1 cellular context compared by ENCODE assay signal in the genomic region with DNA sequence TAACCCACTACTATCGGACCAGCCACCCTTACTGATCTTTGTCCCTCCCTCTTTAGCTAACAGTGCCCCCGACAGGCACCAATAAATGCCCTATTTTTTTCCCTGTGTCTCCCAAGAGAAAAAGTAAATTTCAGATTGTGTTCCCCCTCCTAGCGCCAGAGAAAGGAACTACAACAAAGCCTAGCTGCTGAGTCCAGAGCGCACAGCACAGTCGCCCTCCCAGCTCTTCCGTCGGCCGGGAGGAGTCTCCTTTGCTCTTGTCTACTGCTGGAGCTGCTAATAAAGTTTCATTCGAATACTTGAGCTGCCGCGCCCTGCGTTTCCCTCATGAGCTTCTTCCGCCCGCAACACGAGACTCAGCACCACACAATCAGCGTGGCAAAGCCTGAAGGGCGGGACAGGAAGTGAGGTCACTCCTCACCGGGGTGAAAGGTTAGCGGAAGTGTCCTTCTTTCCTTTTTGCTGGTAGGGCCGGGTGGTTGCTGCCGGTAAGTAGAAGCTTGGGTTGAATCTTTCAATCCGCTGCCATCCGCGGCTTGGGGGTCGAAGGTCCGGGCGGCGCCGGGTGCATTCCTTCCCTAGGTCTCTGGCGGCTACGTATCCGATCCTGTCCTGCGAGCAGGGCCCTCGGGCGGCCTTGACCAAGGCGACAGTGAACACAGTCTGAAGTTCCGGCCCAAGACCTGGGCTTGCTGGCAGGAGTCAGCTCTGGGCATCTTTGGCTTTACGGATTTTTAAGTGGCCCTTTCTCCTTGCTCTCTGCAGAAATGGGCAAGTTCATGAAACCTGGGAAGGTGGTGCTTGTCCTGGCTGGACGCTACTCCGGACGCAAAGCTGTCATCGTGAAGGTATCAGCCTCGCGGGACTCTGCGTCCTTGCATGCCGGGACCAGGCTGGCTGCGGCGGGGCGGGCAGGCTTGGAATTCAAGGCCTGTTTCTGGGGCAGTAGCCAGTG.
TF ChIP-seq lines count a peak whose summit lies in the region.

A gene (plus strand): TSS at position 436 of the 955 bp plus-strand sequence. CDS start 332 bp downstream, at position 768.

TF ChIP-seq in HEK293, 187 proteins besides CTCF, POLR2A, EP300 and RAD21 (continued from another document):
- peak; percentile 88; the same call in 1 of the 2 replicates for TF ChIP-seq ZNF391 (tag by site-specific recombination; IDR thresholded peaks at IDR 0.05; ENCODE audit: borderline replicate concordance, low read depth)
- TF ChIP-seq ZNF600 (tag by site-specific recombination; IDR thresholded peaks at IDR 0.05): peak; percentile 96
- peak; percentile 95 for TF ChIP-seq KLF10 (tag by site-specific recombination; IDR thresholded peaks at IDR 0.05)
- TF ChIP-seq, protein P1, sequence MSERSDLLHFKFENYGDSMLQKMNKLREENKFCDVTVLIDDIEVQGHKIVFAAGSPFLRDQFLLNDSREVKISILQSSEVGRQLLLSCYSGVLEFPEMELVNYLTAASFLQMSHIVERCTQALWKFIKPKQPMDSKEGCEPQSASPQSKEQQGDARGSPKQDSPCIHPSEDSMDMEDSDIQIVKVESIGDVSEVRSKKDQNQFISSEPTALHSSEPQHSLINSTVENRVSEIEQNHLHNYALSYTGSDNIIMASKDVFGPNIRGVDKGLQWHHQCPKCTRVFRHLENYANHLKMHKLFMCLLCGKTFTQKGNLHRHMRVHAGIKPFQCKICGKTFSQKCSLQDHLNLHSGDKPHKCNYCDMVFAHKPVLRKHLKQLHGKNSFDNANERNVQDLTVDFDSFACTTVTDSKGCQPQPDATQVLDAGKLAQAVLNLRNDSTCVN (tag by site-specific recombination; optimal IDR thresholded peaks at IDR 0.05): peak; percentile 66
- TF ChIP-seq ZNF596 (tag by site-specific recombination; IDR thresholded peaks at IDR 0.05): no peak
- TF ChIP-seq, protein P2, sequence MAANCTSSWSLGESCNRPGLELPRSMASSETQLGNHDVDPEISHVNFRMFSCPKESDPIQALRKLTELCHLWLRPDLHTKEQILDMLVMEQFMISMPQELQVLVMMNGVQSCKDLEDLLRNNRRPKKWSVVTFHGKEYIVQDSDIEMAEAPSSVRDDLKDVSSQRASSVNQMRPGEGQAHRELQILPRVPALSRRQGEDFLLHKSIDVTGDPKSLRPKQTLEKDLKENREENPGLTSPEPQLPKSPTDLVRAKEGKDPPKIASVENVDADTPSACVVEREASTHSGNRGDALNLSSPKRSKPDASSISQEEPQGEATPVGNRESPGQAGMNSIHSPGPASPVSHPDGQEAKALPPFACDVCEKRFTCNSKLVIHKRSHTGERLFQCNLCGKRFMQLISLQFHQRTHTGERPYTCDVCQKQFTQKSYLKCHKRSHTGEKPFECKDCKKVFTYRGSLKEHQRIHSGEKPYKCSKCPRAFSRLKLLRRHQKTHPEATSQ (tag by site-specific recombination; IDR thresholded peaks at IDR 0.05): peak; percentile 41; the same call in 1 of the 2 replicates
- no peak for TF ChIP-seq ZNF529 (tag by site-specific recombination; IDR thresholded peaks at IDR 0.05; ENCODE audit: insufficient replicate concordance)
- TF ChIP-seq, protein P3, sequence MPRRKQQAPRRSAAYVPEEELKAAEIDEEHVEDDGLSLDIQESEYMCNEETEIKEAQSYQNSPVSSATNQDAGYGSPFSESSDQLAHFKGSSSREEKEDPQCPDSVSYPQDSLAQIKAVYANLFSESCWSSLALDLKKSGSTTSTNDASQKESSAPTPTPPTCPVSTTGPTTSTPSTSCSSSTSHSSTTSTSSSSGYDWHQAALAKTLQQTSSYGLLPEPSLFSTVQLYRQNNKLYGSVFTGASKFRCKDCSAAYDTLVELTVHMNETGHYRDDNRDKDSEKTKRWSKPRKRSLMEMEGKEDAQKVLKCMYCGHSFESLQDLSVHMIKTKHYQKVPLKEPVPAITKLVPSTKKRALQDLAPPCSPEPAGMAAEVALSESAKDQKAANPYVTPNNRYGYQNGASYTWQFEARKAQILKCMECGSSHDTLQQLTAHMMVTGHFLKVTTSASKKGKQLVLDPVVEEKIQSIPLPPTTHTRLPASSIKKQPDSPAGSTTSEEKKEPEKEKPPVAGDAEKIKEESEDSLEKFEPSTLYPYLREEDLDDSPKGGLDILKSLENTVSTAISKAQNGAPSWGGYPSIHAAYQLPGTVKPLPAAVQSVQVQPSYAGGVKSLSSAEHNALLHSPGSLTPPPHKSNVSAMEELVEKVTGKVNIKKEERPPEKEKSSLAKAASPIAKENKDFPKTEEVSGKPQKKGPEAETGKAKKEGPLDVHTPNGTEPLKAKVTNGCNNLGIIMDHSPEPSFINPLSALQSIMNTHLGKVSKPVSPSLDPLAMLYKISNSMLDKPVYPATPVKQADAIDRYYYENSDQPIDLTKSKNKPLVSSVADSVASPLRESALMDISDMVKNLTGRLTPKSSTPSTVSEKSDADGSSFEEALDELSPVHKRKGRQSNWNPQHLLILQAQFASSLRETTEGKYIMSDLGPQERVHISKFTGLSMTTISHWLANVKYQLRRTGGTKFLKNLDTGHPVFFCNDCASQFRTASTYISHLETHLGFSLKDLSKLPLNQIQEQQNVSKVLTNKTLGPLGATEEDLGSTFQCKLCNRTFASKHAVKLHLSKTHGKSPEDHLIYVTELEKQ (tag by site-specific recombination; IDR thresholded peaks at IDR 0.05; ENCODE audit: borderline replicate concordance): peak; percentile 87
- no peak for TF ChIP-seq ZBTB7A (tag by site-specific recombination; IDR thresholded peaks at IDR 0.05; ENCODE audit: low read depth)
- TF ChIP-seq, protein P4, sequence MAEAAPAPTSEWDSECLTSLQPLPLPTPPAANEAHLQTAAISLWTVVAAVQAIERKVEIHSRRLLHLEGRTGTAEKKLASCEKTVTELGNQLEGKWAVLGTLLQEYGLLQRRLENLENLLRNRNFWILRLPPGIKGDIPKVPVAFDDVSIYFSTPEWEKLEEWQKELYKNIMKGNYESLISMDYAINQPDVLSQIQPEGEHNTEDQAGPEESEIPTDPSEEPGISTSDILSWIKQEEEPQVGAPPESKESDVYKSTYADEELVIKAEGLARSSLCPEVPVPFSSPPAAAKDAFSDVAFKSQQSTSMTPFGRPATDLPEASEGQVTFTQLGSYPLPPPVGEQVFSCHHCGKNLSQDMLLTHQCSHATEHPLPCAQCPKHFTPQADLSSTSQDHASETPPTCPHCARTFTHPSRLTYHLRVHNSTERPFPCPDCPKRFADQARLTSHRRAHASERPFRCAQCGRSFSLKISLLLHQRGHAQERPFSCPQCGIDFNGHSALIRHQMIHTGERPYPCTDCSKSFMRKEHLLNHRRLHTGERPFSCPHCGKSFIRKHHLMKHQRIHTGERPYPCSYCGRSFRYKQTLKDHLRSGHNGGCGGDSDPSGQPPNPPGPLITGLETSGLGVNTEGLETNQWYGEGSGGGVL (tag by site-specific recombination; IDR thresholded peaks at IDR 0.05): no peak
- TF ChIP-seq, protein P5, sequence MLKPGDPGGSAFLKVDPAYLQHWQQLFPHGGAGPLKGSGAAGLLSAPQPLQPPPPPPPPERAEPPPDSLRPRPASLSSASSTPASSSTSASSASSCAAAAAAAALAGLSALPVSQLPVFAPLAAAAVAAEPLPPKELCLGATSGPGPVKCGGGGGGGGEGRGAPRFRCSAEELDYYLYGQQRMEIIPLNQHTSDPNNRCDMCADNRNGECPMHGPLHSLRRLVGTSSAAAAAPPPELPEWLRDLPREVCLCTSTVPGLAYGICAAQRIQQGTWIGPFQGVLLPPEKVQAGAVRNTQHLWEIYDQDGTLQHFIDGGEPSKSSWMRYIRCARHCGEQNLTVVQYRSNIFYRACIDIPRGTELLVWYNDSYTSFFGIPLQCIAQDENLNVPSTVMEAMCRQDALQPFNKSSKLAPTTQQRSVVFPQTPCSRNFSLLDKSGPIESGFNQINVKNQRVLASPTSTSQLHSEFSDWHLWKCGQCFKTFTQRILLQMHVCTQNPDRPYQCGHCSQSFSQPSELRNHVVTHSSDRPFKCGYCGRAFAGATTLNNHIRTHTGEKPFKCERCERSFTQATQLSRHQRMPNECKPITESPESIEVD (tag by site-specific recombination; IDR thresholded peaks at IDR 0.05): peak; percentile 87
- TF ChIP-seq ZNF629 (tag by site-specific recombination; IDR thresholded peaks at IDR 0.05): peak; percentile 98
- no peak for TF ChIP-seq ZNF791 (tag by site-specific recombination; IDR thresholded peaks at IDR 0.05)
- TF ChIP-seq, protein P6, sequence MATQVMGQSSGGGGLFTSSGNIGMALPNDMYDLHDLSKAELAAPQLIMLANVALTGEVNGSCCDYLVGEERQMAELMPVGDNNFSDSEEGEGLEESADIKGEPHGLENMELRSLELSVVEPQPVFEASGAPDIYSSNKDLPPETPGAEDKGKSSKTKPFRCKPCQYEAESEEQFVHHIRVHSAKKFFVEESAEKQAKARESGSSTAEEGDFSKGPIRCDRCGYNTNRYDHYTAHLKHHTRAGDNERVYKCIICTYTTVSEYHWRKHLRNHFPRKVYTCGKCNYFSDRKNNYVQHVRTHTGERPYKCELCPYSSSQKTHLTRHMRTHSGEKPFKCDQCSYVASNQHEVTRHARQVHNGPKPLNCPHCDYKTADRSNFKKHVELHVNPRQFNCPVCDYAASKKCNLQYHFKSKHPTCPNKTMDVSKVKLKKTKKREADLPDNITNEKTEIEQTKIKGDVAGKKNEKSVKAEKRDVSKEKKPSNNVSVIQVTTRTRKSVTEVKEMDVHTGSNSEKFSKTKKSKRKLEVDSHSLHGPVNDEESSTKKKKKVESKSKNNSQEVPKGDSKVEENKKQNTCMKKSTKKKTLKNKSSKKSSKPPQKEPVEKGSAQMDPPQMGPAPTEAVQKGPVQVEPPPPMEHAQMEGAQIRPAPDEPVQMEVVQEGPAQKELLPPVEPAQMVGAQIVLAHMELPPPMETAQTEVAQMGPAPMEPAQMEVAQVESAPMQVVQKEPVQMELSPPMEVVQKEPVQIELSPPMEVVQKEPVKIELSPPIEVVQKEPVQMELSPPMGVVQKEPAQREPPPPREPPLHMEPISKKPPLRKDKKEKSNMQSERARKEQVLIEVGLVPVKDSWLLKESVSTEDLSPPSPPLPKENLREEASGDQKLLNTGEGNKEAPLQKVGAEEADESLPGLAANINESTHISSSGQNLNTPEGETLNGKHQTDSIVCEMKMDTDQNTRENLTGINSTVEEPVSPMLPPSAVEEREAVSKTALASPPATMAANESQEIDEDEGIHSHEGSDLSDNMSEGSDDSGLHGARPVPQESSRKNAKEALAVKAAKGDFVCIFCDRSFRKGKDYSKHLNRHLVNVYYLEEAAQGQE (tag by site-specific recombination; IDR thresholded peaks at IDR 0.05): no peak; the same call in 1 of the 2 replicates
- TF ChIP-seq ZNF837 (tag by site-specific recombination; IDR thresholded peaks at IDR 0.05): no peak
- TF ChIP-seq, protein P7, sequence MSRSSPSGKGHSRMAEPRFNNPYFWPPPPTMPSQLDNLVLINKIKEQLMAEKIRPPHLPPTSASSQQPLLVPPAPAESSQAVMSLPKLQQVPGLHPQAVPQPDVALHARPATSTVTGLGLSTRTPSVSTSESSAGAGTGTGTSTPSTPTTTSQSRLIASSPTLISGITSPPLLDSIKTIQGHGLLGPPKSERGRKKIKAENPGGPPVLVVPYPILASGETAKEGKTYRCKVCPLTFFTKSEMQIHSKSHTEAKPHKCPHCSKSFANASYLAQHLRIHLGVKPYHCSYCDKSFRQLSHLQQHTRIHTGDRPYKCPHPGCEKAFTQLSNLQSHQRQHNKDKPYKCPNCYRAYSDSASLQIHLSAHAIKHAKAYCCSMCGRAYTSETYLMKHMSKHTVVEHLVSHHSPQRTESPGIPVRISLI (tag by site-specific recombination; IDR thresholded peaks at IDR 0.05): peak; percentile 97
- TF ChIP-seq ZNF239 (tag by site-specific recombination; IDR thresholded peaks at IDR 0.05): no peak
- peak; percentile 99 for TF ChIP-seq ZBTB17 (tag by site-specific recombination; IDR thresholded peaks at IDR 0.05)
- TF ChIP-seq REPIN1 (tag by site-specific recombination; IDR thresholded peaks at IDR 0.05; ENCODE audit: low read depth): peak; percentile 93; the same call in 1 of the 2 replicates
- TF ChIP-seq ZFHX2 (tag by site-specific recombination; conservative IDR thresholded peaks at IDR 0.05): 0 out of 2 replicates have a peak, but pooled peaks have one; percentile 8
- TF ChIP-seq ZNF792 (tag by site-specific recombination; IDR thresholded peaks at IDR 0.05): 0 out of 2 replicates have a peak, but pooled peaks have one; percentile 18
- TF ChIP-seq ZNF510 (tag by site-specific recombination; IDR thresholded peaks at IDR 0.05; ENCODE audit: insufficient replicate concordance): no peak
- TF ChIP-seq YY2 (tag by site-specific recombination; IDR thresholded peaks at IDR 0.05): peak; percentile 62; the same call in 1 of the 2 replicates
